ENCODE assay signal across 8 cellular contexts in the genomic region with DNA sequence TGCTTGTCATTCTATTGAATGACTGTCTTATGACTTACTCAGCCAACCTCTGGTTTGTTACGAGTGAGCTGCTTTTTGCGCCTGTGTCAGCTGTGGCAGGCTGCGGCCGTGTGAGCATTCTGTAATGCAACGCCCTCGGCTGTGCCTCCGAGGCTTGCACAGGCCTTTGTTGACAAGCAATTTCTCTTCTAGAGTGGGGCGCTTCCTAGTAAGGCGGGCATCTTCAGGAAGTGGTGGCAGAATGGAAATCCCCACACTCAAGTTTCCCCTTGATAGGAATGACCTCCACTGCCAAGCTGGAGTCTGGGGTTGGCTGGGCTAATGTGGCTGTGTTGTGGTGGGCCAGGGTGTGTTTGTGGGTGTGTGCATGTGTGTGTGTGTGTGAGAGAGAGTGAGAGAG. TPM values are rescaled to one million over a fixed set of nuclear protein-coding genes. Genes with fewer than 3 reads are reported as not detected.
A peak's percentile ranks its signal among the peaks of the same experiment; 100 is the strongest.
DNase-seq lines count a peak whose midpoint lies in the region; ATAC-seq and TF ChIP-seq lines count a peak whose summit lies in the region.

No MANE protein-coding gene starts in this region.

- peak; percentile 61 for ATAC-seq in HG03354 (IDR thresholded peaks at IDR 0.05; ENCODE audit: poor library complexity, severe bottlenecking, unreplicated experiment)
- ATAC-seq in WTC11: no peak
- ATAC-seq in HG03442 (IDR thresholded peaks at IDR 0.05; ENCODE audit: unreplicated experiment): no peak

- H3K27ac ChIP-seq in esophagus muscularis mucosa (replicated peaks in 1 of 4): no peak overlapping the region

- CTCF ChIA-PET in WTC11 (lab: Charles Lee): no interaction called here

- POLR2A ChIA-PET in WTC11 (lab: Charles Lee): no interaction called here

- TF ChIP-seq CTCF in WTC11 (IDR thresholded peaks at IDR 0.05) (no peak), esophagus muscularis mucosa (IDR thresholded peaks at IDR 0.05) (no peak)

- no peak overlapping the region for H3K4me3 Mint-ChIP-seq in WTC11

- H3K36me3 ChIP-seq in esophagus muscularis mucosa: no peaks in the 10 kb centered on the region

- no peak for TF ChIP-seq EP300 in esophagus muscularis mucosa (IDR thresholded peaks at IDR 0.05)

- no peak overlapping the region for H3K4me3 ChIP-seq in esophagus muscularis mucosa

- H3K9me3 ChIP-seq in esophagus muscularis mucosa: peaks cover 0 to 10% (median 5%) of the 10 kb centered on the region in 4 donors

- H3K27ac Mint-ChIP-seq in WTC11: peak overlapping the region; percentile 4; the same call in 1 of the 2 replicates

- H3K4me1 Mint-ChIP-seq in WTC11: no peaks in the 10 kb centered on the region

- 0 out of 2 replicates have a peak, but pooled peaks cover 4% of the 10 kb centered on the region for H3K9me3 Mint-ChIP-seq in WTC11

- no peak for DNase-seq in WTC11 (ENCODE audit: low spot score)
- DNase-seq in central memory CD4-positive, alpha-beta T cell: peak; percentile 79
- peak; percentile 16 for DNase-seq in stimulated activated CD8-positive, alpha-beta memory T cell treated with anti-CD3 and anti-CD28 coated beads, Interleukin-12 subunit alpha, Interleukin-12 subunit beta, amount 100 ng/mL, for 1 hour (ENCODE audit: low read depth)
- no peak for DNase-seq in dermis blood vessel endothelial cell
- no peak for DNase-seq in esophagus muscularis mucosa (ENCODE audit: extremely low spot score)
- no peak for DNase-seq in NCI-H345 treated with DMSO at 0.1 percent for 48 hours (lab: John Stamatoyannopoulos, UW; ENCODE audit: unreplicated experiment)

- intact Hi-C loops in esophagus muscularis mucosa (cut with DNase I): no loop called here

- H3K27me3 Mint-ChIP-seq in WTC11 (ENCODE audit: low read depth): no peaks in the 10 kb centered on the region

- no peaks in the 10 kb centered on the region for H3K4me1 ChIP-seq in esophagus muscularis mucosa

- 54% methylated on average over 9 of the region's 9 CpGs for WGBS in esophagus muscularis mucosa

- TF ChIP-seq POLR2A in esophagus muscularis mucosa (IDR thresholded peaks at IDR 0.05; ENCODE audit: low read depth): no peak

- no peaks in the 10 kb centered on the region for H3K36me3 Mint-ChIP-seq in WTC11

- no peaks in the 10 kb centered on the region for H3K27me3 ChIP-seq in esophagus muscularis mucosa

TF ChIP-seq in WTC11, 78 proteins besides CTCF, POLR2A, EP300 and RAD21:
- TF ChIP-seq RORB (CRISPR knock-in tag; IDR thresholded peaks at IDR 0.05) (no peak), TCF7 (CRISPR knock-in tag; IDR thresholded peaks at IDR 0.05; ENCODE audit: low read depth) (no peak), ZNF396 (CRISPR knock-in tag; IDR thresholded peaks at IDR 0.05; ENCODE audit: borderline replicate concordance) (no peak), AFF4 (CRISPR knock-in tag; IDR thresholded peaks at IDR 0.05; ENCODE audit: borderline replicate concordance) (no peak), NFATC4 (CRISPR knock-in tag; IDR thresholded peaks at IDR 0.05) (no peak)
- TF ChIP-seq, protein P1, sequence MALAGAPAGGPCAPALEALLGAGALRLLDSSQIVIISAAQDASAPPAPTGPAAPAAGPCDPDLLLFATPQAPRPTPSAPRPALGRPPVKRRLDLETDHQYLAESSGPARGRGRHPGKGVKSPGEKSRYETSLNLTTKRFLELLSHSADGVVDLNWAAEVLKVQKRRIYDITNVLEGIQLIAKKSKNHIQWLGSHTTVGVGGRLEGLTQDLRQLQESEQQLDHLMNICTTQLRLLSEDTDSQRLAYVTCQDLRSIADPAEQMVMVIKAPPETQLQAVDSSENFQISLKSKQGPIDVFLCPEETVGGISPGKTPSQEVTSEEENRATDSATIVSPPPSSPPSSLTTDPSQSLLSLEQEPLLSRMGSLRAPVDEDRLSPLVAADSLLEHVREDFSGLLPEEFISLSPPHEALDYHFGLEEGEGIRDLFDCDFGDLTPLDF (CRISPR knock-in tag; IDR thresholded peaks at IDR 0.05): no peak

RNA-seq across cellular contexts. Expression of gene TMEM178B, which starts 20.2 kb away (rescaled TPM):
- total RNA-seq in WTC11 (2021): 18.0 to 22.3 TPM (median 20.4 TPM) in 3 replicates
- 0.09 and 0.34 TPM in 2 replicates for total RNA-seq in dermis blood vessel endothelial cell
- total RNA-seq in esophagus muscularis mucosa: 1 to 10 TPM in 2 of 4 donors, under 1 TPM in 2; 0.42 to 2.5 (median 0.92) TPM

RNA-seq across cellular contexts. Expression of gene MRPS33, which starts 38.9 kb away (rescaled TPM):
- total RNA-seq in WTC11 (2021): 63.5 to 66.8 TPM (median 66.7 TPM) in 3 replicates
- 15.1 and 17.0 TPM in 2 replicates for total RNA-seq in dermis blood vessel endothelial cell
- total RNA-seq in esophagus muscularis mucosa: 10 to 100 TPM; 13.6 to 27.8 (median 25.3) TPM

Comparison
In these comparisons a context has a peak if more than half of its experiments do, and no peak if none do; other contexts are left out.
1. DNase-seq: peak in central memory CD4-positive, alpha-beta T cell (single experiment) and stimulated activated CD8-positive, alpha-beta memory T cell treated with anti-CD3 and anti-CD28 coated beads, Interleukin-12 subunit alpha, Interleukin-12 subunit beta, amount 100 ng/mL, for 1 hour (single experiment); none in WTC11 (single experiment), dermis blood vessel endothelial cell (single experiment), esophagus muscularis mucosa (single experiment) and NCI-H345 treated with DMSO at 0.1 percent for 48 hours (single experiment).